In the genomic region with DNA sequence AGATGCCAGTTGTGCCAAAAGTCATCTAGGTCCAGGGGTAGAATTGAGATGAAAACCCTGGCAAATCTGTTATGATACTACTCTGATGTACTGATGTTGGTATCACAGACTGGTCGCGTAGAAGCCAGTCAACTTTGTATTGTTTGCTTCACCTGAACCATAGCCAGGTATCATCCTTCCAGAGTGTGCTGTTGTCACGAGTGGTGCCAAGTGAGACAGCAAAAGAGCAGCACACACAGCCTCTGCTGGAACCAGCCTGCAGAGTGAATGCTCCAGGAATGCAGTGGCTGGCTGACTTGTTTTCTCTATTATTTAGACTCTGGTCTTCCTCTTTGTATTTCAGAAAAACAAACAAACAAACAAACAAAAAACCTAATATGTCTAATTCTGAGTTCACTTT, we compare ENCODE assay signal across 20 cellular contexts.
"Had no signal": no experiment of that assay in that cellular context is flagged by ENCODE, and none has a peak within 500 bp of the region (broad histone marks: within the 10 kb centered on the region; RNA-seq: fewer than 3 reads in every experiment).

No MANE protein-coding gene starts in this region.

- H3K27me3 ChIP-seq: SJCRH30 had no signal

- H3K4me3 ChIP-seq: SJCRH30 had no signal

- H3K4me1 ChIP-seq: SJCRH30 had no signal

- FAIRE-seq: HTR-8/SVneo, RCC 7860 had no signal

- DNase-seq: KBM-7, NCI-H1092, NCI-H1436, NCI-H187, NCI-H2029, NCI-H2081 treated with DMSO at 0.1 percent for 48 hours, NCI-H2171, NCI-H226, NCI-H446, NCI-H510A, NCI-H524 treated with DMSO at 0.1 percent for 48 hours, NCI-H82, RPMI8226, SHP77 treated with DMSO at 0.1 percent for 48 hours, SJCRH30, T-helper 1 cell had no signal

- ATAC-seq: SK-N-SH treated with all-trans-retinoic acid at 6 μM for 48 hours had no signal

- H3K36me3 ChIP-seq: SJCRH30 had no signal

- H3K27ac ChIP-seq: HL-60, SJCRH30 had no signal

- H3K9me3 ChIP-seq: SJCRH30 had no signal
